ENCODE assay signal across 8 cellular contexts in genomic region chr2:241355983-241356870, GRCh38. TPM values are rescaled to one million over a fixed set of nuclear protein-coding genes. Genes with fewer than 3 reads are reported as not detected.
DNase-seq lines count a peak whose midpoint lies in the region; ATAC-seq, FAIRE-seq and TF ChIP-seq lines count a peak whose summit lies in the region.

A gene with protein sequence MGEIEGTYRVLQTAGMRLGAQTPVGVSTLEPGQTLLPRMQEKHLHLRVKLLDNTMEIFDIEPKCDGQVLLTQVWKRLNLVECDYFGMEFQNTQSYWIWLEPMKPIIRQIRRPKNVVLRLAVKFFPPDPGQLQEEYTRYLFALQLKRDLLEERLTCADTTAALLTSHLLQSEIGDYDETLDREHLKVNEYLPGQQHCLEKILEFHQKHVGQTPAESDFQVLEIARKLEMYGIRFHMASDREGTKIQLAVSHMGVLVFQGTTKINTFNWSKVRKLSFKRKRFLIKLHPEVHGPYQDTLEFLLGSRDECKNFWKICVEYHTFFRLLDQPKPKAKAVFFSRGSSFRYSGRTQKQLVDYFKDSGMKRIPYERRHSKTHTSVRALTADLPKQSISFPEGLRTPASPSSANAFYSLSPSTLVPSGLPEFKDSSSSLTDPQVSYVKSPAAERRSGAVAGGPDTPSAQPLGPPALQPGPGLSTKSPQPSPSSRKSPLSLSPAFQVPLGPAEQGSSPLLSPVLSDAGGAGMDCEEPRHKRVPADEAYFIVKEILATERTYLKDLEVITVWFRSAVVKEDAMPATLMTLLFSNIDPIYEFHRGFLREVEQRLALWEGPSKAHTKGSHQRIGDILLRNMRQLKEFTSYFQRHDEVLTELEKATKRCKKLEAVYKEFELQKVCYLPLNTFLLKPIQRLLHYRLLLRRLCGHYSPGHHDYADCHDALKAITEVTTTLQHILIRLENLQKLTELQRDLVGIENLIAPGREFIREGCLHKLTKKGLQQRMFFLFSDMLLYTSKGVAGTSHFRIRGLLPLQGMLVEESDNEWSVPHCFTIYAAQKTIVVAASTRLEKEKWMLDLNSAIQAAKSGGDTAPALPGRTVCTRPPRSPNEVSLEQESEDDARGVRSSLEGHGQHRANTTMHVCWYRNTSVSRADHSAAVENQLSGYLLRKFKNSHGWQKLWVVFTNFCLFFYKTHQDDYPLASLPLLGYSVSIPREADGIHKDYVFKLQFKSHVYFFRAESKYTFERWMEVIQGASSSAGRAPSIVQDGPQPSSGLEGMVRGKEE (plus strand): TSS chr2:241356285. CDS start chr2:241373108, 16,823 bp downstream.

- peak within 1 kb of the TSS; percentile 79 for H3K27ac Mint-ChIP-seq in activated naive CD8-positive, alpha-beta T cell treated with anti-CD3 and anti-CD28 coated beads, Interleukin-2, amount 50 U/mL, for 24 hours

- H3K27me3 Mint-ChIP-seq in activated naive CD8-positive, alpha-beta T cell treated with anti-CD3 and anti-CD28 coated beads, Interleukin-2, amount 50 U/mL, for 24 hours, result no peaks in the 10 kb centered on the region

- no peaks in the 10 kb centered on the region for H3K27me3 ChIP-seq in pancreas
- H3K27me3 ChIP-seq in thyroid gland, result no peaks in the 10 kb centered on the region

- H3K9me3 ChIP-seq in pancreas (no peaks in the 10 kb centered on the region), thyroid gland (no peaks in the 10 kb centered on the region)

- H3K9me3 Mint-ChIP-seq in activated naive CD8-positive, alpha-beta T cell treated with anti-CD3 and anti-CD28 coated beads, Interleukin-2, amount 50 U/mL, for 24 hours, result no peaks in the 10 kb centered on the region

- peak within 1 kb of the TSS; percentile 69 to 84 (median 82) for H3K4me3 ChIP-seq in pancreas
- H3K4me3 ChIP-seq in thyroid gland (replicated peaks in 1 of 3), result peak within 1 kb of the TSS; percentile 3 to 81 (median 51)

- H3K36me3 ChIP-seq in pancreas (peaks cover 0 to 23% (median 2%) of the 10 kb centered on the region in 3 donors), thyroid gland (peaks cover 13 to 25% of the 10 kb centered on the region in 2 donors)

- ATAC-seq in HG02840 (IDR thresholded peaks at IDR 0.05; ENCODE audit: low FRiP score, unreplicated experiment), result peak; percentile 77
- ATAC-seq in activated naive CD8-positive, alpha-beta T cell treated with anti-CD3 and anti-CD28 coated beads, Interleukin-2, amount 50 U/mL, for 24 hours, result peak; percentile 94
- ATAC-seq in Right ventricle myocardium superior (ENCODE audit: poor library complexity), result peak; percentile 95
- peak; percentile 82 to 90 (median 86) for ATAC-seq in pancreas

- H3K4me1 ChIP-seq in pancreas (peaks cover 13 to 37% (median 34%) of the 10 kb centered on the region in 3 donors), thyroid gland (peaks cover 11 to 21% of the 10 kb centered on the region in 2 donors)

- peaks cover 34% of the 10 kb centered on the region for H3K4me1 Mint-ChIP-seq in activated naive CD8-positive, alpha-beta T cell treated with anti-CD3 and anti-CD28 coated beads, Interleukin-2, amount 50 U/mL, for 24 hours

- intact Hi-C loops in Right ventricle myocardium superior (cut with DNase I) (no loop called here), pancreas (cut with DNase I) (loop anchor here in 1 of 3 donors (5.0 kb wide), 1 partner anchor 36 kb away; no protein-coding TSS in a partner anchor), thyroid gland (cut with DNase I) (loop anchor here (5.0 to 10.0 kb wide), 3 partner anchors 81 to 349 kb away; partner anchors contain the start of genes ING5 and STK25)

- TF ChIP-seq CTCF in pancreas (IDR thresholded peaks at IDR 0.05), result no peak
- TF ChIP-seq CTCF in thyroid gland (IDR thresholded peaks at IDR 0.05), result no peak

- DNase-seq in GM12892 (ENCODE audit: insufficient read length), result peak; percentile 66
- peak; percentile 99 for DNase-seq in NCI-H1436 (lab: John Stamatoyannopoulos, UW)
- DNase-seq in SW480 (ENCODE audit: low spot score), result peak; percentile 97
- peak; percentile 93 for DNase-seq in activated naive CD8-positive, alpha-beta T cell treated with anti-CD3 and anti-CD28 coated beads, Interleukin-2, amount 50 U/mL, for 24 hours
- peak; percentile 100 for DNase-seq in Right ventricle myocardium superior
- DNase-seq in pancreas, result peak; percentile 98 to 100 (median 100)
- peak; percentile 100 for DNase-seq in thyroid gland

- peak within 1 kb of the TSS; percentile 77 to 86 (median 82) for H3K27ac ChIP-seq in pancreas
- peak within 1 kb of the TSS; percentile 35 to 76 (median 57) for H3K27ac ChIP-seq in thyroid gland

- WGBS in pancreas, 2 donors, result 0% methylated on average over 80 to 101 of the region's 101 CpGs
- WGBS in thyroid gland, 2 donors, result 1 to 6% methylated on average over 13 to 27 of the region's 101 CpGs

- peaks cover 22% of the 10 kb centered on the region for H3K36me3 Mint-ChIP-seq in activated naive CD8-positive, alpha-beta T cell treated with anti-CD3 and anti-CD28 coated beads, Interleukin-2, amount 50 U/mL, for 24 hours (ENCODE audit: low read depth)

- H3K4me3 Mint-ChIP-seq in activated naive CD8-positive, alpha-beta T cell treated with anti-CD3 and anti-CD28 coated beads, Interleukin-2, amount 50 U/mL, for 24 hours, result peak within 1 kb of the TSS; percentile 75

- peak; percentile 95 for TF ChIP-seq POLR2A in GM12892 (IDR thresholded peaks at IDR 0.05; ENCODE audit: low read depth, low read length)
- TF ChIP-seq POLR2A in thyroid gland (IDR thresholded peaks at IDR 0.05), result peak in 1 of 2 donors; percentile 85

- FAIRE-seq in GM12892 (lab: Jason Lieb, UNC) (peak; percentile 92), pancreas (lab: Jason Lieb, UNC) (no peak)

RNA-seq across cellular contexts. Expression of the gene that starts here (rescaled TPM):
- polyA plus RNA-seq in GM12892 (2012; ENCODE audit: missing spikeins), result 26.3 TPM
- total RNA-seq in Right ventricle myocardium superior (14.0 TPM), pancreas (10 to 100 TPM; 16.9 to 44.9 (median 24.2) TPM), thyroid gland (10 to 100 TPM; 16.9 to 24.1 (median 20.3) TPM)
- polyA plus RNA-seq in pancreas, result 10 to 100 TPM; 26.2 to 35.3 TPM

Comparison
In these comparisons a context has a peak if more than half of its experiments do, and no peak if none do; other contexts are left out.
1. Peak in every context shown above with its lines: DNase-seq, ATAC-seq, H3K4me3 ChIP-seq and H3K27ac ChIP-seq.